16 cellular contexts compared by ENCODE assay signal in the genomic region with DNA sequence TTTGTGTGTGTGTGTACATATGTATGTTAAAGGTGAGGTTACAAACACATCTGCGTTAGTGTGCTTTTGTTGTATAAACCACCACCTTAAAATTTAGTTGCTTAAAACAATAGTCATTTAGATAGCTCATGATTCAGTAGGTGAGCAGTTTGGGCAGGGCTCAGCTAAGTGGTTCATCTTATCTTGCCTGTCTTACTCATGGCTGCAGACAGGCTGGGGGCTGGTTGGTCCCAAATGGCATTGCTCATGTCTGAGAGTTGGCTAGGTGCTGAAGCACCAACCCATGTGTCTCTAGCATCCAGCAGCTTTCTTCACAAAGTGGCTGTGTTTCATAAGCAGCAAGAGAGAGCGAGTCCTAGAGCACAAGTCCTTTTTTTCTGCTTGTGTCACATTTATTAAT.
DNase-seq lines count a peak whose midpoint lies in the region; ATAC-seq, FAIRE-seq and TF ChIP-seq lines count a peak whose summit lies in the region.
"Had no signal": no experiment of that assay in that cellular context is flagged by ENCODE, and none has a peak within 500 bp of the region (broad histone marks: within the 10 kb centered on the region; RNA-seq: fewer than 3 reads in every experiment).

No MANE protein-coding gene starts in this region.

- no peak overlapping the region for H3K4me2 ChIP-seq in K562 (ENCODE audit: insufficient read depth, low read length)

- H3K36me3 Mint-ChIP-seq in activated CD4-positive, alpha-beta T cell treated with anti-CD3 and anti-CD28 coated beads for 36 hours (ENCODE audit: low read depth), result peaks cover 69% of the 10 kb centered on the region
- H3K36me3 Mint-ChIP-seq in CD4-positive, alpha-beta T cell (ENCODE audit: low read depth), result peaks cover 92% of the 10 kb centered on the region
- H3K36me3 Mint-ChIP-seq in naive B cell, result peaks cover 43 to 46% of the 10 kb centered on the region in 2 donors

- H3K4me1 ChIP-seq in K562 (replicated peaks in 1 of 2; ENCODE audit: control insufficient read depth in 2 of 2, insufficient read depth in 2 of 2, low read length in 2 of 2), result no peaks in the 10 kb centered on the region
- peaks cover 8 to 21% of the 10 kb centered on the region in 2 donors for H3K4me1 ChIP-seq in gastrocnemius medialis
- H3K4me1 ChIP-seq: SJSA1 had no signal

- no peak overlapping the region for H3K4me3 Mint-ChIP-seq in activated CD4-positive, alpha-beta T cell treated with anti-CD3 and anti-CD28 coated beads for 36 hours
- no peak overlapping the region for H3K4me3 Mint-ChIP-seq in CD4-positive, alpha-beta T cell
- H3K4me3 Mint-ChIP-seq in naive B cell, result no peak overlapping the region

- no peak overlapping the region for H3K27ac ChIP-seq in CD4-positive, alpha-beta T cell (ENCODE audit: low read depth, low read length)
- H3K27ac ChIP-seq in K562 (ENCODE audit: extremely low read depth, low read depth, low read length) (no peak overlapping the region), gastrocnemius medialis (no peak overlapping the region)
- H3K27ac ChIP-seq: SJSA1 had no signal

- H3K4me3 ChIP-seq in K562 (no peak overlapping the region), gastrocnemius medialis (no peak overlapping the region)
- H3K4me3 ChIP-seq: SJSA1, transverse colon had no signal

- H4K20me1 ChIP-seq in K562 (replicated peaks; ENCODE audit: control insufficient read depth, insufficient read depth, low read length), result no peaks in the 10 kb centered on the region

- no peaks in the 10 kb centered on the region for H3K9me3 Mint-ChIP-seq in activated CD4-positive, alpha-beta T cell treated with anti-CD3 and anti-CD28 coated beads for 36 hours (ENCODE audit: low read depth)
- H3K9me3 Mint-ChIP-seq in CD4-positive, alpha-beta T cell, result no peaks in the 10 kb centered on the region
- H3K9me3 Mint-ChIP-seq in naive B cell, result no peaks in the 10 kb centered on the region

- CTCF ChIA-PET in activated CD4-positive, alpha-beta T cell treated with anti-CD3 and anti-CD28 coated beads for 36 hours (lab: Charles Lee), result interaction anchor here (0.7 to 1.4 kb wide), 4 partner anchors 26 to 138 kb away, joined by 3 to 4 read pairs (median 3); no protein-coding TSS in a partner anchor
- CTCF ChIA-PET in CD4-positive, alpha-beta T cell (lab: Charles Lee), result no interaction called here
- CTCF ChIA-PET in K562 (lab: Yijun Ruan, JAX; ENCODE audit: low intra/inter-chr PET ratio), result no interaction called here

- peak; percentile 36 for DNase-seq in activated CD4-positive, alpha-beta T cell treated with anti-CD3 and anti-CD28 coated beads for 36 hours
- no peak for DNase-seq in activated CD4-positive, alpha-beta T cell treated with anti-CD3 and anti-CD28 coated beads, Interleukin-2, amount 50 U/mL, for 48 hours
- DNase-seq in CD4-positive, alpha-beta T cell, result no peak
- peak in 1 of 4 experiments; percentile 9 for DNase-seq in K562 (ENCODE audit: extremely low read depth in 1 of 4, low spot score in 3 of 4)
- DNase-seq in naive B cell, result no peak
- DNase-seq in NCI-H1092 (lab: John Stamatoyannopoulos, UW), result no peak
- no peak for DNase-seq in gastrocnemius medialis
- DNase-seq in NCI-H2171 (lab: John Stamatoyannopoulos, UW), result no peak
- DNase-seq: hypothalamus, NCI-H2081, NCI-H526, T-helper 9 cell, transverse colon had no signal

- intact Hi-C loops in activated CD4-positive, alpha-beta T cell treated with anti-CD3 and anti-CD28 coated beads for 36 hours (cut with DNase I, micrococcal nuclease), result no loop called here
- intact Hi-C loops in CD4-positive, alpha-beta T cell (cut with DNase I, micrococcal nuclease), result no loop called here
- intact Hi-C loops in K562 (cut with micrococcal nuclease) (no loop called here), gastrocnemius medialis (cut with DNase I; ENCODE audit: low total_unique reads) (no loop called here)

- peaks cover 5% of the 10 kb centered on the region for H3K4me1 Mint-ChIP-seq in activated CD4-positive, alpha-beta T cell treated with anti-CD3 and anti-CD28 coated beads for 36 hours
- no peaks in the 10 kb centered on the region for H3K4me1 Mint-ChIP-seq in CD4-positive, alpha-beta T cell (ENCODE audit: low read depth)
- H3K4me1 Mint-ChIP-seq in naive B cell, result no peaks in the 10 kb centered on the region

- POLR2A ChIA-PET in activated CD4-positive, alpha-beta T cell treated with anti-CD3 and anti-CD28 coated beads for 36 hours (lab: Charles Lee), result no interaction called here
- POLR2A ChIA-PET in CD4-positive, alpha-beta T cell (lab: Charles Lee), result no interaction called here
- POLR2A ChIA-PET in K562 (lab: Yijun Ruan, JAX), result no interaction called here

- TF ChIP-seq RAD21 in K562 (CRISPR knock-in tag; conservative IDR thresholded peaks at IDR 0.05 in 1 of 2, IDR thresholded peaks at IDR 0.05 in 1 of 2), result no peak

- FAIRE-seq in K562 (lab: Jason Lieb, UNC), result no peak
- FAIRE-seq: A204.1, HepG2 had no signal

- ATAC-seq in activated CD4-positive, alpha-beta T cell treated with anti-CD3 and anti-CD28 coated beads for 36 hours, result peak; percentile 89
- no peak for ATAC-seq in CD4-positive, alpha-beta T cell (ENCODE audit: poor library complexity)
- ATAC-seq in K562, result peak; percentile 53; the same call in 1 of the 3 replicates
- ATAC-seq in naive B cell (ENCODE audit: low read depth in 2 of 2), result no peak
- no peak for ATAC-seq in gastrocnemius medialis
- ATAC-seq: HepG2 had no signal

- no peak overlapping the region for H2AFZ ChIP-seq in K562 (ENCODE audit: low read depth, low read length)

- TF ChIP-seq EP300 in K562 (IDR thresholded peaks at IDR 0.05; ENCODE audit: low read length), result no peak

- peak overlapping the region; percentile 19 for H3K27ac Mint-ChIP-seq in activated CD4-positive, alpha-beta T cell treated with anti-CD3 and anti-CD28 coated beads for 36 hours
- peak overlapping the region; percentile 40 for H3K27ac Mint-ChIP-seq in CD4-positive, alpha-beta T cell
- peak overlapping the region in 4 of 6 donors; percentile 21 to 78 (median 24) for H3K27ac Mint-ChIP-seq in naive B cell

- in situ Hi-C loops in K562 (cut with MboI) (no loop called here), gastrocnemius medialis (cut with MboI; ENCODE audit: low sequenced_read_pairs in 4 of 4) (no loop called here)

- H3K27me3 Mint-ChIP-seq in activated CD4-positive, alpha-beta T cell treated with anti-CD3 and anti-CD28 coated beads for 36 hours, result no peaks in the 10 kb centered on the region
- H3K27me3 Mint-ChIP-seq in CD4-positive, alpha-beta T cell, result no peaks in the 10 kb centered on the region
- no peaks in the 10 kb centered on the region for H3K27me3 Mint-ChIP-seq in naive B cell

- no TSS peak for BruUV-seq in K562 (replicated peaks; lab: Mats Ljungman, UMichigan)

- WGBS in K562 (ENCODE audit: insufficient coverage, low coverage, missing lambda C conversion rate), result 89% methylated on average over 2 of the region's 2 CpGs

- no peak for TF ChIP-seq POLR2A in K562 (conservative IDR thresholded peaks at IDR 0.05)
- no peak for TF ChIP-seq POLR2A in gastrocnemius medialis (IDR thresholded peaks at IDR 0.05)

- no peak for TF ChIP-seq CTCF in CD4-positive, alpha-beta T cell (IDR thresholded peaks at IDR 0.05)
- TF ChIP-seq CTCF in K562 (IDR thresholded peaks at IDR 0.05 in 2 of 3, conservative IDR thresholded peaks at IDR 0.05 in 1 of 3; ENCODE audit: insufficient read depth in 2 of 3, low read depth in 1 of 3, low read length in 3 of 3) (no peak), gastrocnemius medialis (IDR thresholded peaks at IDR 0.05 in 4 of 5, conservative IDR thresholded peaks at IDR 0.05 in 1 of 5) (no peak)

- H3K9me3 ChIP-seq in CD4-positive, alpha-beta T cell (ENCODE audit: control insufficient read depth, low read length), result no peaks in the 10 kb centered on the region
- H3K9me3 ChIP-seq in K562 (replicated peaks; ENCODE audit: control insufficient read depth, insufficient read depth, low read depth, low read length) (no peaks in the 10 kb centered on the region), gastrocnemius medialis (no peaks in the 10 kb centered on the region)
- H3K9me3 ChIP-seq: SJSA1, transverse colon had no signal

- H3K27me3 ChIP-seq in CD4-positive, alpha-beta T cell (ENCODE audit: control insufficient read depth, insufficient read depth, low read length), result no peaks in the 10 kb centered on the region
- H3K27me3 ChIP-seq in K562 (ENCODE audit: control insufficient read depth in 2 of 2, insufficient read depth in 2 of 2, low read length in 2 of 2) (no peaks in the 10 kb centered on the region), gastrocnemius medialis (no peaks in the 10 kb centered on the region)
- H3K27me3 ChIP-seq: SJSA1, transverse colon had no signal

- no peaks in the 10 kb centered on the region for H3K9me1 ChIP-seq in K562 (ENCODE audit: control insufficient read depth, insufficient read depth, low read length)

- peaks cover 88% of the 10 kb centered on the region for H3K36me3 ChIP-seq in K562 (ENCODE audit: control insufficient read depth, insufficient read depth, low read length)
- H3K36me3 ChIP-seq in gastrocnemius medialis, result peaks cover 4 to 82% of the 10 kb centered on the region in 2 donors

- no peaks in the 10 kb centered on the region for H3K79me2 ChIP-seq in K562 (ENCODE audit: control insufficient read depth, insufficient read depth, low read length)

- H3K9ac ChIP-seq in K562 (ENCODE audit: insufficient read depth in 1 of 2, low read depth in 2 of 2, low read length in 2 of 2), result no peak overlapping the region

TF ChIP-seq in K562, 482 proteins besides CTCF, POLR2A, EP300 and RAD21:
- TF ChIP-seq, protein P1, sequence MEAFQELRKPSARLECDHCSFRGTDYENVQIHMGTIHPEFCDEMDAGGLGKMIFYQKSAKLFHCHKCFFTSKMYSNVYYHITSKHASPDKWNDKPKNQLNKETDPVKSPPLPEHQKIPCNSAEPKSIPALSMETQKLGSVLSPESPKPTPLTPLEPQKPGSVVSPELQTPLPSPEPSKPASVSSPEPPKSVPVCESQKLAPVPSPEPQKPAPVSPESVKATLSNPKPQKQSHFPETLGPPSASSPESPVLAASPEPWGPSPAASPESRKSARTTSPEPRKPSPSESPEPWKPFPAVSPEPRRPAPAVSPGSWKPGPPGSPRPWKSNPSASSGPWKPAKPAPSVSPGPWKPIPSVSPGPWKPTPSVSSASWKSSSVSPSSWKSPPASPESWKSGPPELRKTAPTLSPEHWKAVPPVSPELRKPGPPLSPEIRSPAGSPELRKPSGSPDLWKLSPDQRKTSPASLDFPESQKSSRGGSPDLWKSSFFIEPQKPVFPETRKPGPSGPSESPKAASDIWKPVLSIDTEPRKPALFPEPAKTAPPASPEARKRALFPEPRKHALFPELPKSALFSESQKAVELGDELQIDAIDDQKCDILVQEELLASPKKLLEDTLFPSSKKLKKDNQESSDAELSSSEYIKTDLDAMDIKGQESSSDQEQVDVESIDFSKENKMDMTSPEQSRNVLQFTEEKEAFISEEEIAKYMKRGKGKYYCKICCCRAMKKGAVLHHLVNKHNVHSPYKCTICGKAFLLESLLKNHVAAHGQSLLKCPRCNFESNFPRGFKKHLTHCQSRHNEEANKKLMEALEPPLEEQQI (IDR thresholded peaks at IDR 0.05), result no peak
- peak; percentile 43 for TF ChIP-seq FOSL1 (tag; conservative IDR thresholded peaks at IDR 0.05)

Comparison
In these comparisons a context has a peak if more than half of its experiments do, and no peak if none do; other contexts are left out.
1. ATAC-seq: peak in activated CD4-positive, alpha-beta T cell treated with anti-CD3 and anti-CD28 coated beads for 36 hours (single experiment) and K562 (single experiment); none in CD4-positive, alpha-beta T cell (single experiment), naive B cell (0 of 2) and gastrocnemius medialis (0 of 2).
2. Peak in every context shown above with its lines, with median percentiles within 50 percentile points of each other: H3K27ac Mint-ChIP-seq.